In genomic region chr18:70931942-70932814, GRCh38 we compare ENCODE assay signal across 8 cellular contexts.
DNase-seq lines count a peak whose midpoint lies in the region; ATAC-seq and TF ChIP-seq lines count a peak whose summit lies in the region.

No MANE protein-coding gene starts in this region.

- TF ChIP-seq CTCF in heart right ventricle (IDR thresholded peaks at IDR 0.05), result peak in 8 of 9 donors; percentile 14 to 64 (median 50)
- peak in 6 of 7 experiments; percentile 37 to 63 (median 47) for TF ChIP-seq CTCF in body of pancreas (IDR thresholded peaks at IDR 0.05)
- peak; percentile 44 for TF ChIP-seq CTCF in lower lobe of right lung (IDR thresholded peaks at IDR 0.05)

- ATAC-seq in heart right ventricle (peak in 1 of 8 donors; percentile 29), Right ventricle myocardium superior (ENCODE audit: poor library complexity) (no peak), body of pancreas (no peak), lower lobe of right lung (no peak), GM19463 (IDR thresholded peaks at IDR 0.05; ENCODE audit: unreplicated experiment) (no peak)

- no peaks in the 10 kb centered on the region for H3K36me3 ChIP-seq in heart right ventricle
- H3K36me3 ChIP-seq in body of pancreas (replicated peaks in 1 of 2; ENCODE audit: insufficient read depth in 1 of 2, low read depth in 2 of 2), result no peaks in the 10 kb centered on the region
- no peaks in the 10 kb centered on the region for H3K36me3 ChIP-seq in lower lobe of right lung

- DNase-seq in heart right ventricle (no peak), Right ventricle myocardium superior (no peak), NCI-H146 (lab: John Stamatoyannopoulos, UW) (peak; percentile 75), body of pancreas (no peak), lower lobe of right lung (no peak), NCI-H2029 treated with DMSO at 0.1 percent for 48 hours (lab: John Stamatoyannopoulos, UW) (no peak), T1000 (lab: John Stamatoyannopoulos, UW) (no peak)

- H3K4me1 ChIP-seq in heart right ventricle, result no peaks in the 10 kb centered on the region
- H3K4me1 ChIP-seq in body of pancreas, result no peaks in the 10 kb centered on the region
- no peaks in the 10 kb centered on the region for H3K4me1 ChIP-seq in lower lobe of right lung

- WGBS in heart right ventricle, 2 donors, result 50 to 51% methylated on average over 7 of the region's 7 CpGs
- 37 to 38% methylated on average over 7 of the region's 7 CpGs for WGBS in body of pancreas, 2 donors

- TF ChIP-seq POLR2A in body of pancreas (IDR thresholded peaks at IDR 0.05), result no peak

- H3K27ac ChIP-seq in heart right ventricle, result no peak overlapping the region
- H3K27ac ChIP-seq in body of pancreas, result no peak overlapping the region
- H3K27ac ChIP-seq in lower lobe of right lung, result no peak overlapping the region

- intact Hi-C loops in heart right ventricle (cut with DNase I) (no loop called here), Right ventricle myocardium superior (cut with DNase I) (no loop called here), body of pancreas (cut with DNase I) (loop anchor here (10.0 kb wide), 1 partner anchor 1613 kb away; the partner anchor contains the start of gene CBLN2), lower lobe of right lung (cut with DNase I) (no loop called here)

- H3K9me3 ChIP-seq in heart right ventricle (peaks cover 0 to 3% (median 0%) of the 10 kb centered on the region in 11 donors), body of pancreas (no peaks in the 10 kb centered on the region), lower lobe of right lung (no peaks in the 10 kb centered on the region)

- H3K27me3 ChIP-seq in heart right ventricle, result no peaks in the 10 kb centered on the region
- no peaks in the 10 kb centered on the region for H3K27me3 ChIP-seq in body of pancreas
- no peaks in the 10 kb centered on the region for H3K27me3 ChIP-seq in lower lobe of right lung (ENCODE audit: low read depth)

- H3K4me3 ChIP-seq in heart right ventricle (no peak overlapping the region), body of pancreas (no peak overlapping the region), lower lobe of right lung (no peak overlapping the region)
